In genomic region chr2:134258684-134259408, GRCh38 we compare ENCODE assay signal across 8 cellular contexts. TPM values are rescaled to one million over a fixed set of nuclear protein-coding genes. Genes with fewer than 3 reads are reported as not detected.
A peak's percentile ranks its signal among the peaks of the same experiment; 100 is the strongest.
DNase-seq lines count a peak whose midpoint lies in the region; ATAC-seq lines count a peak whose summit lies in the region.

No MANE protein-coding gene starts in this region.

- no peaks in the 10 kb centered on the region for H3K27me3 ChIP-seq in H7 (ENCODE audit: control insufficient read depth, insufficient read depth, low read length)

- POLR2A ChIA-PET in naive thymus-derived CD8-positive, alpha-beta T cell (lab: Charles Lee): no interaction called here

- no peak overlapping the region for H3K4me3 ChIP-seq in H7 (ENCODE audit: insufficient read depth, low read depth, low read length)

- H3K27ac Mint-ChIP-seq in naive thymus-derived CD8-positive, alpha-beta T cell: peak overlapping the region; percentile 52 to 95 (median 82)

- H3K36me3 Mint-ChIP-seq in activated T-cell treated with anti-CD3 and anti-CD28 coated beads, Interleukin-2, amount 50 U/mL, for 4 hours (ENCODE audit: insufficient read depth): peaks cover 18% of the 10 kb centered on the region
- peaks cover 0 to 15% (median 14%) of the 10 kb centered on the region in 3 donors for H3K36me3 Mint-ChIP-seq in naive thymus-derived CD8-positive, alpha-beta T cell

- no peak overlapping the region for H3K4me3 Mint-ChIP-seq in activated T-cell treated with anti-CD3 and anti-CD28 coated beads, Interleukin-2, amount 50 U/mL, for 4 hours
- peak overlapping the region; percentile 45 to 80 (median 67) for H3K4me3 Mint-ChIP-seq in naive thymus-derived CD8-positive, alpha-beta T cell

- DNase-seq in GDM1 (lab: John Stamatoyannopoulos, UW): peak; percentile 22
- DNase-seq in activated T-cell treated with anti-CD3 and anti-CD28 coated beads, Interleukin-2, amount 50 U/mL, for 4 hours: peak; percentile 25
- peak in 9 of 10 donors; percentile 17 to 82 (median 64) for DNase-seq in naive thymus-derived CD8-positive, alpha-beta T cell
- no peak for DNase-seq in EL
- no peak for DNase-seq in H7
- no peak for DNase-seq in SIG-M5 treated with dmso at 0.1 percent for 504 hours (lab: John Stamatoyannopoulos, UW; ENCODE audit: unreplicated experiment)
- no peak for DNase-seq in SKM-1 (lab: John Stamatoyannopoulos, UW; ENCODE audit: unreplicated experiment)

- ATAC-seq in HG03175 (IDR thresholded peaks at IDR 0.05; ENCODE audit: unreplicated experiment): peak; percentile 50
- ATAC-seq in activated T-cell treated with anti-CD3 and anti-CD28 coated beads, Interleukin-2, amount 50 U/mL, for 4 hours: peak; percentile 73 to 78
- peak; percentile 93 to 97 for ATAC-seq in naive thymus-derived CD8-positive, alpha-beta T cell

- H3K9me3 Mint-ChIP-seq in activated T-cell treated with anti-CD3 and anti-CD28 coated beads, Interleukin-2, amount 50 U/mL, for 4 hours: no peaks in the 10 kb centered on the region
- H3K9me3 Mint-ChIP-seq in naive thymus-derived CD8-positive, alpha-beta T cell: no peaks in the 10 kb centered on the region

- H3K36me3 ChIP-seq in H7 (replicated peaks; ENCODE audit: control insufficient read depth, insufficient read depth, low read length): no peaks in the 10 kb centered on the region

- H3K4me1 Mint-ChIP-seq in activated T-cell treated with anti-CD3 and anti-CD28 coated beads, Interleukin-2, amount 50 U/mL, for 4 hours (ENCODE audit: low read depth): peaks cover 80% of the 10 kb centered on the region
- peaks cover 48 to 95% (median 86%) of the 10 kb centered on the region in 4 donors for H3K4me1 Mint-ChIP-seq in naive thymus-derived CD8-positive, alpha-beta T cell

- no peaks in the 10 kb centered on the region for H3K27me3 Mint-ChIP-seq in activated T-cell treated with anti-CD3 and anti-CD28 coated beads, Interleukin-2, amount 50 U/mL, for 4 hours (ENCODE audit: low read depth)
- no peaks in the 10 kb centered on the region for H3K27me3 Mint-ChIP-seq in naive thymus-derived CD8-positive, alpha-beta T cell

RNA-seq across cellular contexts. Expression of gene MGAT5, which starts 5.0 kb away (rescaled TPM):
- 10 to 100 TPM; 58.7 to 69.8 (median 68.4) TPM for total RNA-seq in activated T-cell treated with anti-CD3 and anti-CD28 coated beads, Interleukin-2, amount 50 U/mL, for 4 hours
- 10 to 100 TPM; 54.6 to 61.1 TPM for total RNA-seq in naive thymus-derived CD8-positive, alpha-beta T cell
- 1 to 10 TPM; 3.6 to 5.8 (median 5.6) TPM for polyA plus RNA-seq in naive thymus-derived CD8-positive, alpha-beta T cell
- total RNA-seq in H7 (2014; rRNA removed; shearing (Covaris generic)): 25.4 and 26.6 TPM in 2 replicates

Comparison
In these comparisons a context has a peak if more than half of its experiments do, and no peak if none do; other contexts are left out.
1. DNase-seq: peak in GDM1 (single experiment), activated T-cell treated with anti-CD3 and anti-CD28 coated beads, Interleukin-2, amount 50 U/mL, for 4 hours (single experiment) and naive thymus-derived CD8-positive, alpha-beta T cell (9 of 10); none in EL (single experiment), H7 (single experiment), SIG-M5 treated with dmso at 0.1 percent for 504 hours (single experiment) and SKM-1 (single experiment).
2. Peak in every context shown above with its lines, with median percentiles within 50 percentile points of each other: ATAC-seq.